ENCODE assay signal across 1 cellular context in the genomic region with DNA sequence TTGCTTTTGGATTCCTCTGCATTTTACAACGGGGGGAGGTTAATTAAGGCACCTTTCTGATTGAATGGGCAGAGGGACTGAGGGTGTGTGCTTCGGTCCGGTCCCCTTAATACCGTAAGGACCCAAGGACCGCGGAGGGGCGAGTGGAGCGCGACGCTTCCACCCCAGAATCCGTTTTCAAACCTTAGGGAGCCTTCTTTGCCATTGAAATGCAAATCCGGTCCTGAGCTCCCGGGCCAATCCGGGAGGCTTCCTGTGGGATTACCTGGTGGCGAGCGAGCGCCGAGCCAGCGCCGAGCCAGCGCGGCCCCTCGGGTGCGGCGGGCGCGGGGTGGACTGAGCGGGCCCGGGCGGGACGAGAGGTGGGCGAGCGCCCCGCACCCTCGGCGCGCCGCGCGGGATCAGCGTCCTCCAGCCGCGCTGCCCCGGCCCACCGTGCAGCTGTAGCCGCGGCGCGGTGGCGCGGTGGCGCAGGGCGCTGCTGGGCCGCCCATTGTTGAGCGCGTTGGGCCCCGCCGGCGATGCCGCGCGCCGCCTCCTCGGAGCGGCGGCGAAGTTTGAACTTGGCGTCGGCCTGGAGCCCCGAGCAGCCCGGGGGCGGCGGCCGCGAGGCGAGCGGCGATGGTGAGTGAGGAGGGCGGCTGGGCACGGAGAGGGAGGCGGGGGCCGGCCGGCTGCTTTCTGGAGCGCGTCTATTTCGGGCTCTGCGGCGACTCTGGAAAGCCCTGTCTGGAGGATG.
A peak's percentile ranks its signal among the peaks of the same experiment; 100 is the strongest.
TF ChIP-seq lines count a peak whose summit lies in the region.

No MANE protein-coding gene starts in this region.

TF ChIP-seq in WTC11, 78 proteins besides CTCF, POLR2A, EP300 and RAD21 (continued from another document and continues in another):
- TF ChIP-seq, protein P1, sequence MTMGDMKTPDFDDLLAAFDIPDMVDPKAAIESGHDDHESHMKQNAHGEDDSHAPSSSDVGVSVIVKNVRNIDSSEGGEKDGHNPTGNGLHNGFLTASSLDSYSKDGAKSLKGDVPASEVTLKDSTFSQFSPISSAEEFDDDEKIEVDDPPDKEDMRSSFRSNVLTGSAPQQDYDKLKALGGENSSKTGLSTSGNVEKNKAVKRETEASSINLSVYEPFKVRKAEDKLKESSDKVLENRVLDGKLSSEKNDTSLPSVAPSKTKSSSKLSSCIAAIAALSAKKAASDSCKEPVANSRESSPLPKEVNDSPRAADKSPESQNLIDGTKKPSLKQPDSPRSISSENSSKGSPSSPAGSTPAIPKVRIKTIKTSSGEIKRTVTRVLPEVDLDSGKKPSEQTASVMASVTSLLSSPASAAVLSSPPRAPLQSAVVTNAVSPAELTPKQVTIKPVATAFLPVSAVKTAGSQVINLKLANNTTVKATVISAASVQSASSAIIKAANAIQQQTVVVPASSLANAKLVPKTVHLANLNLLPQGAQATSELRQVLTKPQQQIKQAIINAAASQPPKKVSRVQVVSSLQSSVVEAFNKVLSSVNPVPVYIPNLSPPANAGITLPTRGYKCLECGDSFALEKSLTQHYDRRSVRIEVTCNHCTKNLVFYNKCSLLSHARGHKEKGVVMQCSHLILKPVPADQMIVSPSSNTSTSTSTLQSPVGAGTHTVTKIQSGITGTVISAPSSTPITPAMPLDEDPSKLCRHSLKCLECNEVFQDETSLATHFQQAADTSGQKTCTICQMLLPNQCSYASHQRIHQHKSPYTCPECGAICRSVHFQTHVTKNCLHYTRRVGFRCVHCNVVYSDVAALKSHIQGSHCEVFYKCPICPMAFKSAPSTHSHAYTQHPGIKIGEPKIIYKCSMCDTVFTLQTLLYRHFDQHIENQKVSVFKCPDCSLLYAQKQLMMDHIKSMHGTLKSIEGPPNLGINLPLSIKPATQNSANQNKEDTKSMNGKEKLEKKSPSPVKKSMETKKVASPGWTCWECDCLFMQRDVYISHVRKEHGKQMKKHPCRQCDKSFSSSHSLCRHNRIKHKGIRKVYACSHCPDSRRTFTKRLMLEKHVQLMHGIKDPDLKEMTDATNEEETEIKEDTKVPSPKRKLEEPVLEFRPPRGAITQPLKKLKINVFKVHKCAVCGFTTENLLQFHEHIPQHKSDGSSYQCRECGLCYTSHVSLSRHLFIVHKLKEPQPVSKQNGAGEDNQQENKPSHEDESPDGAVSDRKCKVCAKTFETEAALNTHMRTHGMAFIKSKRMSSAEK (CRISPR knock-in tag; IDR thresholded peaks at IDR 0.05; ENCODE audit: borderline replicate concordance): no peak
- TF ChIP-seq NR3C1 (CRISPR knock-in tag; conservative IDR thresholded peaks at IDR 0.05; ENCODE audit: low read depth) (no peak; the same call in 1 of the 2 replicates), FOXP1 (CRISPR knock-in tag; IDR thresholded peaks at IDR 0.05; ENCODE audit: borderline replicate concordance) (peak; percentile 89), ZNF219 (CRISPR knock-in tag; IDR thresholded peaks at IDR 0.05; ENCODE audit: borderline replicate concordance) (no peak), SOX15 (CRISPR knock-in tag; IDR thresholded peaks at IDR 0.05) (no peak), ZNF232 (CRISPR knock-in tag; IDR thresholded peaks at IDR 0.05) (no peak), CREB1 (CRISPR knock-in tag; IDR thresholded peaks at IDR 0.05) (no peak), FOXJ3 (CRISPR knock-in tag; IDR thresholded peaks at IDR 0.05; ENCODE audit: borderline replicate concordance) (no peak), JAZF1 (CRISPR knock-in tag; IDR thresholded peaks at IDR 0.05) (no peak), EMX1 (CRISPR knock-in tag; IDR thresholded peaks at IDR 0.05) (peak; percentile 78; the same call in 1 of the 2 replicates), NFYB (CRISPR knock-in tag; conservative IDR thresholded peaks at IDR 0.05; ENCODE audit: low read depth) (0 out of 2 replicates have a peak, but pooled peaks have one; percentile 21), ZNF423 (CRISPR knock-in tag; IDR thresholded peaks at IDR 0.05) (no peak), ELF4 (CRISPR knock-in tag; IDR thresholded peaks at IDR 0.05; ENCODE audit: low read depth) (no peak), SP1 (CRISPR knock-in tag; conservative IDR thresholded peaks at IDR 0.05) (peak; percentile 80), ZNF263 (CRISPR knock-in tag; IDR thresholded peaks at IDR 0.05; ENCODE audit: low read depth) (no peak), ZNF396 (CRISPR knock-in tag; IDR thresholded peaks at IDR 0.05; ENCODE audit: borderline replicate concordance) (no peak), TCF7 (CRISPR knock-in tag; IDR thresholded peaks at IDR 0.05; ENCODE audit: low read depth) (no peak), MYBL2 (CRISPR knock-in tag; IDR thresholded peaks at IDR 0.05) (no peak), CBFB (CRISPR knock-in tag; IDR thresholded peaks at IDR 0.05; ENCODE audit: low read depth) (peak; percentile 70; the same call in 1 of the 2 replicates)
- TF ChIP-seq, protein P2, sequence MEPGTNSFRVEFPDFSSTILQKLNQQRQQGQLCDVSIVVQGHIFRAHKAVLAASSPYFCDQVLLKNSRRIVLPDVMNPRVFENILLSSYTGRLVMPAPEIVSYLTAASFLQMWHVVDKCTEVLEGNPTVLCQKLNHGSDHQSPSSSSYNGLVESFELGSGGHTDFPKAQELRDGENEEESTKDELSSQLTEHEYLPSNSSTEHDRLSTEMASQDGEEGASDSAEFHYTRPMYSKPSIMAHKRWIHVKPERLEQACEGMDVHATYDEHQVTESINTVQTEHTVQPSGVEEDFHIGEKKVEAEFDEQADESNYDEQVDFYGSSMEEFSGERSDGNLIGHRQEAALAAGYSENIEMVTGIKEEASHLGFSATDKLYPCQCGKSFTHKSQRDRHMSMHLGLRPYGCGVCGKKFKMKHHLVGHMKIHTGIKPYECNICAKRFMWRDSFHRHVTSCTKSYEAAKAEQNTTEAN (CRISPR knock-in tag; IDR thresholded peaks at IDR 0.05): no peak
- TF ChIP-seq, protein P3, sequence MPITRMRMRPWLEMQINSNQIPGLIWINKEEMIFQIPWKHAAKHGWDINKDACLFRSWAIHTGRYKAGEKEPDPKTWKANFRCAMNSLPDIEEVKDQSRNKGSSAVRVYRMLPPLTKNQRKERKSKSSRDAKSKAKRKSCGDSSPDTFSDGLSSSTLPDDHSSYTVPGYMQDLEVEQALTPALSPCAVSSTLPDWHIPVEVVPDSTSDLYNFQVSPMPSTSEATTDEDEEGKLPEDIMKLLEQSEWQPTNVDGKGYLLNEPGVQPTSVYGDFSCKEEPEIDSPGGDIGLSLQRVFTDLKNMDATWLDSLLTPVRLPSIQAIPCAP (CRISPR knock-in tag; IDR thresholded peaks at IDR 0.05): no peak
- TF ChIP-seq, protein P4, sequence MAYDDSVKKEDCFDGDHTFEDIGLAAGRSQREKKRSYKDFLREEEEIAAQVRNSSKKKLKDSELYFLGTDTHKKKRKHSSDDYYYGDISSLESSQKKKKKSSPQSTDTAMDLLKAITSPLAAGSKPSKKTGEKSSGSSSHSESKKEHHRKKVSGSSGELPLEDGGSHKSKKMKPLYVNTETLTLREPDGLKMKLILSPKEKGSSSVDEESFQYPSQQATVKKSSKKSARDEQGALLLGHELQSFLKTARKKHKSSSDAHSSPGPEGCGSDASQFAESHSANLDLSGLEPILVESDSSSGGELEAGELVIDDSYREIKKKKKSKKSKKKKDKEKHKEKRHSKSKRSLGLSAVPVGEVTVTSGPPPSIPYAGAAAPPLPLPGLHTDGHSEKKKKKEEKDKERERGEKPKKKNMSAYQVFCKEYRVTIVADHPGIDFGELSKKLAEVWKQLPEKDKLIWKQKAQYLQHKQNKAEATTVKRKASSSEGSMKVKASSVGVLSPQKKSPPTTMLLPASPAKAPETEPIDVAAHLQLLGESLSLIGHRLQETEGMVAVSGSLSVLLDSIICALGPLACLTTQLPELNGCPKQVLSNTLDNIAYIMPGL (CRISPR knock-in tag; IDR thresholded peaks at IDR 0.05): no peak
- TF ChIP-seq, protein P5, sequence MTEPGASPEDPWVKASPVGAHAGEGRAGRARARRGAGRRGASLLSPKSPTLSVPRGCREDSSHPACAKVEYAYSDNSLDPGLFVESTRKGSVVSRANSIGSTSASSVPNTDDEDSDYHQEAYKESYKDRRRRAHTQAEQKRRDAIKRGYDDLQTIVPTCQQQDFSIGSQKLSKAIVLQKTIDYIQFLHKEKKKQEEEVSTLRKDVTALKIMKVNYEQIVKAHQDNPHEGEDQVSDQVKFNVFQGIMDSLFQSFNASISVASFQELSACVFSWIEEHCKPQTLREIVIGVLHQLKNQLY (CRISPR knock-in tag; IDR thresholded peaks at IDR 0.05): no peak
- TF ChIP-seq, protein P6, sequence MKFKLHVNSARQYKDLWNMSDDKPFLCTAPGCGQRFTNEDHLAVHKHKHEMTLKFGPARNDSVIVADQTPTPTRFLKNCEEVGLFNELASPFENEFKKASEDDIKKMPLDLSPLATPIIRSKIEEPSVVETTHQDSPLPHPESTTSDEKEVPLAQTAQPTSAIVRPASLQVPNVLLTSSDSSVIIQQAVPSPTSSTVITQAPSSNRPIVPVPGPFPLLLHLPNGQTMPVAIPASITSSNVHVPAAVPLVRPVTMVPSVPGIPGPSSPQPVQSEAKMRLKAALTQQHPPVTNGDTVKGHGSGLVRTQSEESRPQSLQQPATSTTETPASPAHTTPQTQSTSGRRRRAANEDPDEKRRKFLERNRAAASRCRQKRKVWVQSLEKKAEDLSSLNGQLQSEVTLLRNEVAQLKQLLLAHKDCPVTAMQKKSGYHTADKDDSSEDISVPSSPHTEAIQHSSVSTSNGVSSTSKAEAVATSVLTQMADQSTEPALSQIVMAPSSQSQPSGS (CRISPR knock-in tag; IDR thresholded peaks at IDR 0.05; ENCODE audit: borderline replicate concordance, low read depth): no peak
- TF ChIP-seq, protein P7, sequence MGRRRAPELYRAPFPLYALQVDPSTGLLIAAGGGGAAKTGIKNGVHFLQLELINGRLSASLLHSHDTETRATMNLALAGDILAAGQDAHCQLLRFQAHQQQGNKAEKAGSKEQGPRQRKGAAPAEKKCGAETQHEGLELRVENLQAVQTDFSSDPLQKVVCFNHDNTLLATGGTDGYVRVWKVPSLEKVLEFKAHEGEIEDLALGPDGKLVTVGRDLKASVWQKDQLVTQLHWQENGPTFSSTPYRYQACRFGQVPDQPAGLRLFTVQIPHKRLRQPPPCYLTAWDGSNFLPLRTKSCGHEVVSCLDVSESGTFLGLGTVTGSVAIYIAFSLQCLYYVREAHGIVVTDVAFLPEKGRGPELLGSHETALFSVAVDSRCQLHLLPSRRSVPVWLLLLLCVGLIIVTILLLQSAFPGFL (CRISPR knock-in tag; IDR thresholded peaks at IDR 0.05; ENCODE audit: borderline replicate concordance): no peak
- TF ChIP-seq, protein P8, sequence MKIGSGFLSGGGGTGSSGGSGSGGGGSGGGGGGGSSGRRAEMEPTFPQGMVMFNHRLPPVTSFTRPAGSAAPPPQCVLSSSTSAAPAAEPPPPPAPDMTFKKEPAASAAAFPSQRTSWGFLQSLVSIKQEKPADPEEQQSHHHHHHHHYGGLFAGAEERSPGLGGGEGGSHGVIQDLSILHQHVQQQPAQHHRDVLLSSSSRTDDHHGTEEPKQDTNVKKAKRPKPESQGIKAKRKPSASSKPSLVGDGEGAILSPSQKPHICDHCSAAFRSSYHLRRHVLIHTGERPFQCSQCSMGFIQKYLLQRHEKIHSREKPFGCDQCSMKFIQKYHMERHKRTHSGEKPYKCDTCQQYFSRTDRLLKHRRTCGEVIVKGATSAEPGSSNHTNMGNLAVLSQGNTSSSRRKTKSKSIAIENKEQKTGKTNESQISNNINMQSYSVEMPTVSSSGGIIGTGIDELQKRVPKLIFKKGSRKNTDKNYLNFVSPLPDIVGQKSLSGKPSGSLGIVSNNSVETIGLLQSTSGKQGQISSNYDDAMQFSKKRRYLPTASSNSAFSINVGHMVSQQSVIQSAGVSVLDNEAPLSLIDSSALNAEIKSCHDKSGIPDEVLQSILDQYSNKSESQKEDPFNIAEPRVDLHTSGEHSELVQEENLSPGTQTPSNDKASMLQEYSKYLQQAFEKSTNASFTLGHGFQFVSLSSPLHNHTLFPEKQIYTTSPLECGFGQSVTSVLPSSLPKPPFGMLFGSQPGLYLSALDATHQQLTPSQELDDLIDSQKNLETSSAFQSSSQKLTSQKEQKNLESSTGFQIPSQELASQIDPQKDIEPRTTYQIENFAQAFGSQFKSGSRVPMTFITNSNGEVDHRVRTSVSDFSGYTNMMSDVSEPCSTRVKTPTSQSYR (CRISPR knock-in tag; IDR thresholded peaks at IDR 0.05): no peak
- TF ChIP-seq, protein P9, sequence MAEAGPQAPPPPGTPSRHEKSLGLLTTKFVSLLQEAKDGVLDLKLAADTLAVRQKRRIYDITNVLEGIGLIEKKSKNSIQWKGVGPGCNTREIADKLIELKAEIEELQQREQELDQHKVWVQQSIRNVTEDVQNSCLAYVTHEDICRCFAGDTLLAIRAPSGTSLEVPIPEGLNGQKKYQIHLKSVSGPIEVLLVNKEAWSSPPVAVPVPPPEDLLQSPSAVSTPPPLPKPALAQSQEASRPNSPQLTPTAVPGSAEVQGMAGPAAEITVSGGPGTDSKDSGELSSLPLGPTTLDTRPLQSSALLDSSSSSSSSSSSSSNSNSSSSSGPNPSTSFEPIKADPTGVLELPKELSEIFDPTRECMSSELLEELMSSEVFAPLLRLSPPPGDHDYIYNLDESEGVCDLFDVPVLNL (CRISPR knock-in tag; IDR thresholded peaks at IDR 0.05; ENCODE audit: borderline replicate concordance, low read depth): 0 out of 2 replicates have a peak, but pooled peaks have one; percentile 23
- TF ChIP-seq, protein P10, sequence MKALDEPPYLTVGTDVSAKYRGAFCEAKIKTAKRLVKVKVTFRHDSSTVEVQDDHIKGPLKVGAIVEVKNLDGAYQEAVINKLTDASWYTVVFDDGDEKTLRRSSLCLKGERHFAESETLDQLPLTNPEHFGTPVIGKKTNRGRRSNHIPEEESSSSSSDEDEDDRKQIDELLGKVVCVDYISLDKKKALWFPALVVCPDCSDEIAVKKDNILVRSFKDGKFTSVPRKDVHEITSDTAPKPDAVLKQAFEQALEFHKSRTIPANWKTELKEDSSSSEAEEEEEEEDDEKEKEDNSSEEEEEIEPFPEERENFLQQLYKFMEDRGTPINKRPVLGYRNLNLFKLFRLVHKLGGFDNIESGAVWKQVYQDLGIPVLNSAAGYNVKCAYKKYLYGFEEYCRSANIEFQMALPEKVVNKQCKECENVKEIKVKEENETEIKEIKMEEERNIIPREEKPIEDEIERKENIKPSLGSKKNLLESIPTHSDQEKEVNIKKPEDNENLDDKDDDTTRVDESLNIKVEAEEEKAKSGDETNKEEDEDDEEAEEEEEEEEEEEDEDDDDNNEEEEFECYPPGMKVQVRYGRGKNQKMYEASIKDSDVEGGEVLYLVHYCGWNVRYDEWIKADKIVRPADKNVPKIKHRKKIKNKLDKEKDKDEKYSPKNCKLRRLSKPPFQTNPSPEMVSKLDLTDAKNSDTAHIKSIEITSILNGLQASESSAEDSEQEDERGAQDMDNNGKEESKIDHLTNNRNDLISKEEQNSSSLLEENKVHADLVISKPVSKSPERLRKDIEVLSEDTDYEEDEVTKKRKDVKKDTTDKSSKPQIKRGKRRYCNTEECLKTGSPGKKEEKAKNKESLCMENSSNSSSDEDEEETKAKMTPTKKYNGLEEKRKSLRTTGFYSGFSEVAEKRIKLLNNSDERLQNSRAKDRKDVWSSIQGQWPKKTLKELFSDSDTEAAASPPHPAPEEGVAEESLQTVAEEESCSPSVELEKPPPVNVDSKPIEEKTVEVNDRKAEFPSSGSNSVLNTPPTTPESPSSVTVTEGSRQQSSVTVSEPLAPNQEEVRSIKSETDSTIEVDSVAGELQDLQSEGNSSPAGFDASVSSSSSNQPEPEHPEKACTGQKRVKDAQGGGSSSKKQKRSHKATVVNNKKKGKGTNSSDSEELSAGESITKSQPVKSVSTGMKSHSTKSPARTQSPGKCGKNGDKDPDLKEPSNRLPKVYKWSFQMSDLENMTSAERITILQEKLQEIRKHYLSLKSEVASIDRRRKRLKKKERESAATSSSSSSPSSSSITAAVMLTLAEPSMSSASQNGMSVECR (CRISPR knock-in tag; IDR thresholded peaks at IDR 0.05; ENCODE audit: borderline replicate concordance): no peak
